In the genomic region with DNA sequence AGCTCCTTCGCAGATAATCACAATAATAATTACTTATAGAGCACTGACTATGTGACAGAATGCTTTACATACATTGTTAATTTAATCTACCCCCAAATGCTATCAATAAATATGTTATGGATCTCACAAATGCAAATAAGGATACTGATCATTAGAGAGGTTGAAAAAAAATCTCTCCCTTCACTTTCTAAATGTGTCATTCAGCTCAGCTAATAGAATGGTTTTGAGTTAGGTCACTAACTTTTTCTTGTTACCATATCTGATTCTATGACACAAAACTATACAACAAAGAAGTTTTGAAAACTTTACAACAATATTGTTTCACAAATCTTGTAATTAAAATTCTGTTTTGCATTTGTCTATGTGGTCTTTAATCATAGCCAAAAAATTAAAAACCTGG, we compare ENCODE assay signal across 11 cellular contexts. TPM values are rescaled to one million over a fixed set of nuclear protein-coding genes. Genes with fewer than 3 reads are reported as not detected.
"Had no signal": no experiment of that assay in that cellular context is flagged by ENCODE, and none has a peak within 500 bp of the region (broad histone marks: within the 10 kb centered on the region; RNA-seq: fewer than 3 reads in every experiment).

No MANE protein-coding gene starts in this region.

- H3K4me2 ChIP-seq: KMS-11 had no signal

- H3K9ac ChIP-seq: KMS-11 had no signal

- FAIRE-seq: HepG2, HTR-8/SVneo, K562 had no signal

- H3K4me3 ChIP-seq: K562 had no signal

- ATAC-seq: HepG2, K562 had no signal

- H3K27ac ChIP-seq: HL-60, KMS-11 had no signal

- DNase-seq: IMR-90, KBM-7, KG1 had no signal

RNA-seq across cellular contexts. Expression of a gene that starts 17.4 kb away (rescaled TPM):
- total RNA-seq: HepG2, HT-29, HT1080, IMR-90, K562 had no signal
- polyA plus RNA-seq: HepG2, IgD-negative memory B cell, IMR-90, K562 had no signal
